Comparison of ENCODE assay signal across 25 cellular contexts in genomic region chr10:34275626-34276025, GRCh38.
"Had no signal": no experiment of that assay in that cellular context is flagged by ENCODE, and none has a peak within 500 bp of the region (broad histone marks: within the 10 kb centered on the region; RNA-seq: fewer than 3 reads in every experiment).

No MANE protein-coding gene starts in this region.

- H3K36me3 ChIP-seq: heart left ventricle, right atrium auricular region, sigmoid colon, suprapubic skin, thyroid gland had no signal

- H3K9me3 ChIP-seq: esophagus squamous epithelium, mucosa of descending colon, right atrium auricular region, sigmoid colon, suprapubic skin, thyroid gland had no signal

- DNase-seq: cortex of kidney; dorsolateral prefrontal cortex; effector CD8-positive, alpha-beta T cell; esophagus squamous epithelium; heart left ventricle; hippocampal formation; kidney glomerular epithelial cell; mammary epithelial cell; mucosa of descending colon; naive thymus-derived CD8-positive, alpha-beta T cell; posterior cingulate gyrus; sigmoid colon; small intestine; stimulated activated CD4-positive, alpha-beta T cell treated with anti-CD3 and anti-CD28 coated beads, Interleukin-2, amount 100 ng/mL, for 48 hours; stimulated activated CD8-positive, alpha-beta memory T cell treated with anti-CD3 and anti-CD28 coated beads, Interleukin-4, amount 100 ng/mL, for 48 hours; stimulated activated naive CD8-positive, alpha-beta T cell treated with anti-CD3 and anti-CD28 coated beads, Interleukin-15, Interleukin-2, amounts not matched to agents 100 U/mL and 50 U/mL, for 24 hours; thyroid gland had no signal

- H3K4me1 Mint-ChIP-seq: naive thymus-derived CD8-positive, alpha-beta T cell; stimulated activated effector memory CD8-positive, alpha-beta T cell treated with anti-CD3 and anti-CD28 coated beads, Interleukin-12 subunit alpha, Interleukin-12 subunit beta, amount 100 ng/mL, for 72 hours had no signal

- H3K27ac Mint-ChIP-seq: naive thymus-derived CD8-positive, alpha-beta T cell; stimulated activated effector memory CD8-positive, alpha-beta T cell treated with anti-CD3 and anti-CD28 coated beads, Interleukin-12 subunit alpha, Interleukin-12 subunit beta, amount 100 ng/mL, for 72 hours; type B pancreatic cell had no signal

- H3K27me3 Mint-ChIP-seq: type B pancreatic cell had no signal

- H3K4me3 Mint-ChIP-seq: naive thymus-derived CD8-positive, alpha-beta T cell; stimulated activated effector memory CD8-positive, alpha-beta T cell treated with anti-CD3 and anti-CD28 coated beads, Interleukin-12 subunit alpha, Interleukin-12 subunit beta, amount 100 ng/mL, for 72 hours; type B pancreatic cell had no signal

- FAIRE-seq: frontal cortex, small intestine, urothelium cell line had no signal

- ATAC-seq: heart left ventricle; left lobe of liver; mucosa of descending colon; naive thymus-derived CD8-positive, alpha-beta T cell; stimulated activated effector memory CD8-positive, alpha-beta T cell treated with anti-CD3 and anti-CD28 coated beads, Interleukin-12 subunit alpha, Interleukin-12 subunit beta, amount 100 ng/mL, for 72 hours; stimulated activated naive CD8-positive, alpha-beta T cell treated with anti-CD3 and anti-CD28 coated beads, Interleukin-15, Interleukin-2, amounts not matched to agents 100 U/mL and 50 U/mL, for 24 hours had no signal

- H3K36me3 Mint-ChIP-seq: stimulated activated effector memory CD8-positive, alpha-beta T cell treated with anti-CD3 and anti-CD28 coated beads, Interleukin-12 subunit alpha, Interleukin-12 subunit beta, amount 100 ng/mL, for 72 hours had no signal

- H3K9me3 Mint-ChIP-seq: stimulated activated effector memory CD8-positive, alpha-beta T cell treated with anti-CD3 and anti-CD28 coated beads, Interleukin-12 subunit alpha, Interleukin-12 subunit beta, amount 100 ng/mL, for 72 hours; type B pancreatic cell had no signal

- H3K27me3 ChIP-seq: esophagus squamous epithelium, heart left ventricle, right atrium auricular region, sigmoid colon, suprapubic skin, thyroid gland had no signal

- H3K27ac ChIP-seq: dorsolateral prefrontal cortex, epithelial cell of prostate, esophagus squamous epithelium, heart left ventricle, right atrium auricular region, sigmoid colon, suprapubic skin, thyroid gland had no signal

- H3K4me1 ChIP-seq: right atrium auricular region, thyroid gland had no signal

- H3K4me3 ChIP-seq: dorsolateral prefrontal cortex, esophagus squamous epithelium, heart left ventricle, mucosa of descending colon, right atrium auricular region, sigmoid colon, suprapubic skin, thyroid gland had no signal
